Comparison of ENCODE assay signal across 8 cellular contexts in genomic region chr5:174418809-174419522, GRCh38.
A peak's percentile ranks its signal among the peaks of the same experiment; 100 is the strongest.
DNase-seq lines count a peak whose midpoint lies in the region; ATAC-seq and TF ChIP-seq lines count a peak whose summit lies in the region.

No MANE protein-coding gene starts in this region.

- H3K27me3 ChIP-seq in PC-3 (ENCODE audit: low read length) (no peaks in the 10 kb centered on the region), gastroesophageal sphincter (peaks cover 37% of the 10 kb centered on the region)

- no peak overlapping the region for H3K9ac ChIP-seq in PC-3 (ENCODE audit: low read length)

- no peaks in the 10 kb centered on the region for H3K36me3 Mint-ChIP-seq in stimulated activated effector memory CD8-positive, alpha-beta T cell treated with anti-CD3 and anti-CD28 coated beads, Interleukin-12 subunit alpha, Interleukin-12 subunit beta, amount 100 ng/mL, for 72 hours
- H3K36me3 Mint-ChIP-seq in HFFc6 (ENCODE audit: low read depth) = no peaks in the 10 kb centered on the region

- H3K4me1 ChIP-seq in PC-3 (ENCODE audit: insufficient read depth, low read length) (peaks cover 6% of the 10 kb centered on the region; the same call in 1 of the 2 replicates), gastroesophageal sphincter (peaks cover 0 to 8% (median 3%) of the 10 kb centered on the region in 3 donors)

- H3F3A ChIP-seq in PC-3 (ENCODE audit: low read length, unreplicated experiment) = no peaks in the 10 kb centered on the region

- H3K79me2 ChIP-seq in PC-3 (ENCODE audit: low read length) = no peaks in the 10 kb centered on the region

- no peaks in the 10 kb centered on the region for H3K27me3 Mint-ChIP-seq in HFFc6 (ENCODE audit: insufficient read depth)

- peak; percentile 58 for ATAC-seq in PC-3
- ATAC-seq in gastroesophageal sphincter = peak; percentile 7
- ATAC-seq in stimulated activated effector memory CD8-positive, alpha-beta T cell treated with anti-CD3 and anti-CD28 coated beads, Interleukin-12 subunit alpha, Interleukin-12 subunit beta, amount 100 ng/mL, for 72 hours = peak; percentile 43
- ATAC-seq in GM19023 (IDR thresholded peaks at IDR 0.05; ENCODE audit: unreplicated experiment) = no peak

- 0 to 4% methylated on average over 10 to 17 of the region's 17 CpGs for WGBS in gastroesophageal sphincter (ENCODE audit: low coverage in 1 of 2), 2 donors

- peak; percentile 9 for DNase-seq in stimulated activated CD4-positive, alpha-beta T cell treated with anti-CD3 and anti-CD28 coated beads, Interleukin-15, amount 100 ng/mL, for 24 hours
- DNase-seq in stimulated activated CD4-positive, alpha-beta T cell treated with anti-CD3 and anti-CD28 coated beads, Interleukin-12 subunit alpha, Interleukin-12 subunit beta, amount 100 ng/mL, for 4 hours = no peak
- DNase-seq in PC-3 (no peak), HFFc6 (no peak), GM20000 (ENCODE audit: low spot score) (no peak)
- DNase-seq in stimulated activated effector memory CD8-positive, alpha-beta T cell treated with anti-CD3 and anti-CD28 coated beads, Interleukin-12 subunit alpha, Interleukin-12 subunit beta, amount 100 ng/mL, for 72 hours (ENCODE audit: low spot score in 2 of 2) = no peak

- no peak for TF ChIP-seq POLR2A in gastroesophageal sphincter (IDR thresholded peaks at IDR 0.05)

- peak overlapping the region; percentile 9 for H3K4me3 Mint-ChIP-seq in stimulated activated effector memory CD8-positive, alpha-beta T cell treated with anti-CD3 and anti-CD28 coated beads, Interleukin-12 subunit alpha, Interleukin-12 subunit beta, amount 100 ng/mL, for 72 hours
- no peak overlapping the region for H3K4me3 Mint-ChIP-seq in HFFc6

- CTCF ChIA-PET in PC-3 (lab: Charles Lee) = interaction anchor here (0.6 to 1.0 kb wide), 3 partner anchors 320 to 375 kb away, joined by 3 to 4 read pairs (median 3); no protein-coding TSS in a partner anchor

- H3K27ac ChIP-seq in PC-3 (ENCODE audit: low read length) (no peak overlapping the region), gastroesophageal sphincter (peak overlapping the region in 1 of 4 donors; percentile 21)

- peaks cover 10% of the 10 kb centered on the region for H3K4me1 Mint-ChIP-seq in stimulated activated effector memory CD8-positive, alpha-beta T cell treated with anti-CD3 and anti-CD28 coated beads, Interleukin-12 subunit alpha, Interleukin-12 subunit beta, amount 100 ng/mL, for 72 hours
- H3K4me1 Mint-ChIP-seq in HFFc6 (ENCODE audit: low read depth) = no peaks in the 10 kb centered on the region

- H2AFZ ChIP-seq in PC-3 (ENCODE audit: low read length) = peak overlapping the region; percentile 71

- H4K20me1 ChIP-seq in PC-3 (ENCODE audit: low read length) = no peaks in the 10 kb centered on the region

- no peaks in the 10 kb centered on the region for H3K9me2 ChIP-seq in PC-3 (replicated peaks; ENCODE audit: low read length)

- intact Hi-C loops in PC-3 (cut with micrococcal nuclease) = loop anchor here (1.0 to 5.0 kb wide), 3 partner anchors 318 to 518 kb away; no protein-coding TSS in a partner anchor

- no TSS peak for BruUV-seq in PC-3 (replicated peaks; lab: Mats Ljungman, UMichigan)

- no peak for TF ChIP-seq EP300 in gastroesophageal sphincter (IDR thresholded peaks at IDR 0.05)

- POLR2A ChIA-PET in PC-3 (lab: Charles Lee; ENCODE audit: unreplicated experiment) = no interaction called here

- H3K36me3 ChIP-seq in PC-3 (ENCODE audit: low read depth, low read length) (no peaks in the 10 kb centered on the region), gastroesophageal sphincter (no peaks in the 10 kb centered on the region)

- no peak overlapping the region for H3K27ac Mint-ChIP-seq in stimulated activated effector memory CD8-positive, alpha-beta T cell treated with anti-CD3 and anti-CD28 coated beads, Interleukin-12 subunit alpha, Interleukin-12 subunit beta, amount 100 ng/mL, for 72 hours
- H3K27ac Mint-ChIP-seq in HFFc6 = no peak overlapping the region

- H3K4me2 ChIP-seq in PC-3 (ENCODE audit: low read length) = peak overlapping the region; percentile 89

- TF ChIP-seq CTCF in PC-3 (conservative IDR thresholded peaks at IDR 0.05; ENCODE audit: low read depth, low read length) (no peak), gastroesophageal sphincter (IDR thresholded peaks at IDR 0.05) (no peak), HFFc6 (IDR thresholded peaks at IDR 0.05) (no peak), GM20000 (IDR thresholded peaks at IDR 0.05; ENCODE audit: extremely low read depth, missing control alignments) (no peak)

- H3K9me3 ChIP-seq in PC-3 (ENCODE audit: low read length) = no peaks in the 10 kb centered on the region
- no peaks in the 10 kb centered on the region for H3K9me3 ChIP-seq in gastroesophageal sphincter

- no peaks in the 10 kb centered on the region for H3K9me3 Mint-ChIP-seq in stimulated activated effector memory CD8-positive, alpha-beta T cell treated with anti-CD3 and anti-CD28 coated beads, Interleukin-12 subunit alpha, Interleukin-12 subunit beta, amount 100 ng/mL, for 72 hours
- peaks cover 22% of the 10 kb centered on the region for H3K9me3 Mint-ChIP-seq in HFFc6

- H3K4me3 ChIP-seq in PC-3 (ENCODE audit: low read length) = peak overlapping the region; percentile 65
- H3K4me3 ChIP-seq in gastroesophageal sphincter = peak overlapping the region in 1 of 2 donors; percentile 15
